ENCODE assay signal across 12 cellular contexts in genomic region chr16:67884-68789, GRCh38. TPM values are rescaled to one million over a fixed set of nuclear protein-coding genes. Genes with fewer than 3 reads are reported as not detected.
A peak's percentile ranks its signal among the peaks of the same experiment; 100 is the strongest.
DNase-seq lines count a peak whose midpoint lies in the region; ATAC-seq and TF ChIP-seq lines count a peak whose summit lies in the region.
"Had no signal": no experiment of that assay in that cellular context is flagged by ENCODE, and none has a peak within 500 bp of the region (broad histone marks: within the 10 kb centered on the region; RNA-seq: fewer than 3 reads in every experiment).

No MANE protein-coding gene starts in this region.

- DNase-seq in EH (ENCODE audit: low read depth) (peak; percentile 76), left ventricle myocardium superior (peak; percentile 44), psoas muscle (peak; percentile 59 to 65), NCI-H748 treated with DMSO at 0.1 percent for 48 hours (lab: John Stamatoyannopoulos, UW) (no peak), body of pancreas (no peak)
- no peak for DNase-seq in central memory CD4-positive, alpha-beta T cell
- DNase-seq: KBM-7, natural killer cell, SK-N-SH, transverse colon had no signal

- TF ChIP-seq CTCF in brain (conservative IDR thresholded peaks at IDR 0.05) (no peak), psoas muscle (IDR thresholded peaks at IDR 0.05) (no peak), body of pancreas (IDR thresholded peaks at IDR 0.05) (no peak)

- H3K4me1 ChIP-seq in psoas muscle = peaks cover 58% of the 10 kb centered on the region
- peaks cover 42% of the 10 kb centered on the region for H3K4me1 ChIP-seq in body of pancreas

- 77 to 80% (median 78%) methylated on average over 27 of the region's 27 CpGs for WGBS in psoas muscle, 3 donors
- 86 to 90% methylated on average over 7 to 27 of the region's 27 CpGs for WGBS in body of pancreas, 2 donors

- H3K9me3 ChIP-seq in psoas muscle = no peaks in the 10 kb centered on the region
- no peaks in the 10 kb centered on the region for H3K9me3 ChIP-seq in body of pancreas
- H3K9me3 ChIP-seq: SK-N-SH, transverse colon had no signal

- TF ChIP-seq POLR2A in body of pancreas (IDR thresholded peaks at IDR 0.05) = no peak

- peaks cover 54% of the 10 kb centered on the region for H3K4me1 Mint-ChIP-seq in brain

- no peaks in the 10 kb centered on the region for H3K27me3 ChIP-seq in psoas muscle (ENCODE audit: insufficient read depth in 3 of 3, low read length in 2 of 3)
- H3K27me3 ChIP-seq in body of pancreas = no peaks in the 10 kb centered on the region
- H3K27me3 ChIP-seq: transverse colon had no signal

- H3K36me3 Mint-ChIP-seq in brain = no peaks in the 10 kb centered on the region
- H3K36me3 Mint-ChIP-seq: natural killer cell had no signal

- H3K4me3 ChIP-seq in psoas muscle (no peak overlapping the region), body of pancreas (no peak overlapping the region)
- H3K4me3 ChIP-seq: transverse colon had no signal

- peaks cover 29% of the 10 kb centered on the region for H3K27me3 Mint-ChIP-seq in brain

- peak overlapping the region; percentile 60 for H3K27ac ChIP-seq in psoas muscle
- H3K27ac ChIP-seq in body of pancreas = no peak overlapping the region

- peak; percentile 3 for ATAC-seq in left ventricle myocardium superior
- no peak for ATAC-seq in psoas muscle
- ATAC-seq in GM18511 (IDR thresholded peaks at IDR 0.05; ENCODE audit: unreplicated experiment) = no peak
- no peak for ATAC-seq in body of pancreas
- ATAC-seq: natural killer cell had no signal

- intact Hi-C loops in left ventricle myocardium superior (cut with micrococcal nuclease) (no loop called here), psoas muscle (cut with DNase I) (loop anchor here in 1 of 2 donors (2.0 kb wide), 1 partner anchor 29 kb away; no protein-coding TSS in a partner anchor), body of pancreas (cut with DNase I) (no loop called here)

- peaks cover 0 to 3% (median 0%) of the 10 kb centered on the region in 5 experiments for H3K9me3 Mint-ChIP-seq in brain
- H3K9me3 Mint-ChIP-seq: natural killer cell had no signal

- H3K36me3 ChIP-seq in psoas muscle (ENCODE audit: insufficient read depth in 1 of 2, low read depth in 1 of 2) (peaks cover 0 to 16% of the 10 kb centered on the region in 2 donors), body of pancreas (replicated peaks in 1 of 2; ENCODE audit: insufficient read depth in 1 of 2, low read depth in 2 of 2) (no peaks in the 10 kb centered on the region)
- H3K36me3 ChIP-seq: transverse colon had no signal

- H3K27ac Mint-ChIP-seq in brain = peak overlapping the region in 3 of 5 experiments; percentile 53 to 76 (median 63)
- H3K27ac Mint-ChIP-seq: natural killer cell had no signal

- peak overlapping the region in 1 of 5 experiments; percentile 74 for H3K4me3 Mint-ChIP-seq in brain
- H3K4me3 Mint-ChIP-seq: natural killer cell had no signal

RNA-seq across cellular contexts. Expression of gene RHBDF1, which starts 4.3 kb away (rescaled TPM):
- polyA plus RNA-seq in brain (ENCODE audit: insufficient read depth, low read depth, low replicate concordance) (4.7 TPM), psoas muscle (10 to 100 TPM; 11.4 to 22.2 (median 15.3) TPM)
- total RNA-seq in left ventricle myocardium superior (20.0 TPM), psoas muscle (10 to 100 TPM in 3 of 4 donors, 1 to 10 TPM in 1; 9.0 to 24.8 (median 20.8) TPM), body of pancreas (10 to 100 TPM; 16.3 to 27.7 TPM)

RNA-seq across cellular contexts. Expression of gene MPG, which starts 9.9 kb away (rescaled TPM):
- polyA plus RNA-seq in brain (ENCODE audit: insufficient read depth, low read depth, low replicate concordance) (53.3 TPM), psoas muscle (10 to 100 TPM; 53.8 to 68.1 (median 57.7) TPM)
- total RNA-seq in left ventricle myocardium superior (31.2 TPM), psoas muscle (10 to 100 TPM; 23.0 to 43.1 (median 37.8) TPM), body of pancreas (10 to 100 TPM; 65.6 to 66.9 TPM)

RNA-seq across cellular contexts. Expression of gene SNRNP25, which starts 14.5 kb away (rescaled TPM):
- polyA plus RNA-seq in brain (ENCODE audit: insufficient read depth, low read depth, low replicate concordance) (95.9 TPM), psoas muscle (10 to 100 TPM; 65.3 to 82.2 (median 70.5) TPM)
- total RNA-seq in left ventricle myocardium superior (72.8 TPM), psoas muscle (10 to 100 TPM; 40.0 to 62.0 (median 48.9) TPM), body of pancreas (10 to 100 TPM; 13.2 to 13.5 TPM)

RNA-seq across cellular contexts. Expression of gene POLR3K, which starts 14.7 kb away (rescaled TPM):
- polyA plus RNA-seq in brain (ENCODE audit: insufficient read depth, low read depth, low replicate concordance) = 27.6 TPM
- 12.9 TPM for total RNA-seq in left ventricle myocardium superior
- 10 to 100 TPM in 2 of 4 donors, 1 to 10 TPM in 2; 5.8 to 16.2 (median 9.0) TPM for total RNA-seq in psoas muscle
- 10 to 100 TPM in 2 of 3 donors, 1 to 10 TPM in 1; 8.9 to 17.5 (median 11.7) TPM for polyA plus RNA-seq in psoas muscle
- 1 to 10 TPM; 2.6 to 5.6 TPM for total RNA-seq in body of pancreas

Comparison
In these comparisons a context has a peak if more than half of its experiments do, and no peak if none do; other contexts are left out.
1. DNase-seq: peak in EH (single experiment), left ventricle myocardium superior (single experiment) and psoas muscle (2 of 2); none in central memory CD4-positive, alpha-beta T cell (single experiment), NCI-H748 treated with DMSO at 0.1 percent for 48 hours (single experiment) and body of pancreas (0 of 4).